ENCODE assay signal across 8 cellular contexts in the genomic region with DNA sequence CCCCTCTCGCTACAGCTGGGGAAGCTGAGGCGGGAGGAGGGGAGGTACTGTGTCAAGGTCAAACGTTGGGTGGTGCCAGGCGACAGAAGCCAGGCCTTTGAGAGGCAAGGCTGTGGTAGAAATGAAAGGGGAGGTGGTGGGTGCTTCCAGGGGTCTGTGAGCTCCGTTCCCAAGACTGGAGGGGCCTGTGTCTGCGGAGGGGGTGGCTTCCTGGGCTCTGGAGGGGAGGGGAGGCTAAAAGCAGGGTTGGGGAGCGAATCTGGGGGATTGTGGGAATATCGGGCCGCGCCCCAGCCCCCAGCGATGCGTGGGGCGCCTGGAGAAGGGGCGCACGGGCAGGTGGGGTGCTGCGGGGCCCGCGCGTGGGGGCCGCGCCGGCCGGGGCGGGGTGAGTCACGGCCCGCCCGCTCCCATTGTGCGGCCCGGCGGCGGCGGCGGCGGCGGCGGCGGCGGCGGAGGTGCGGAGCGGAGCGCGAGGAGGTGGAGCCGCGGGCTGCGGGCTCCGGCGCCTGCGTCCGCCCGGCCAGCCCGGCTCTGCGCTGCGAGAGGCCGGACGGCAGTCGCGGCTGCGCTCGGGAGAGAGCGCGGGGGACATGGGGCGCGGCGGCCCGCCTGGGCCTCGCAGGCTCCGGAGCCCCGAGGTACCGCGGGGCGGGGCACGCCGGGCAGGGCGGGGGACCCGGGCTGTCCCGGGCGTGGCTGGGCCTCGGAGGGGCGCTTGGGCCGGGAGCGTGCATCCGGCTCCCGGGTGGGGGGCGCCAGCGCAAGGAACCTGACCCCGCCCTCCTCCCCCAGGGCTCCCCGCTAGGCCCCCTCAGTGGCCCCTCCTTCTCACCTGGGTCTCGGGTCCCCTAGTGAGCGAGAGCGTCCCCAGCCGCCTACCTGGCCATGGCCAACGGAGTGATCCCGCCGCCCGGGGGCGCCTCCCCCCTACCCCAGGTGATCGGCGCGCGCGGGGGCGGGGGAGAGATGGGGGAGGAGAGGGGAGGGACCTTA. TPM values are rescaled to one million over a fixed set of nuclear protein-coding genes. Genes with fewer than 3 reads are reported as not detected.
A peak's percentile ranks its signal among the peaks of the same experiment; 100 is the strongest.
DNase-seq lines count a peak whose midpoint lies in the region; ATAC-seq and TF ChIP-seq lines count a peak whose summit lies in the region.

A gene with protein sequence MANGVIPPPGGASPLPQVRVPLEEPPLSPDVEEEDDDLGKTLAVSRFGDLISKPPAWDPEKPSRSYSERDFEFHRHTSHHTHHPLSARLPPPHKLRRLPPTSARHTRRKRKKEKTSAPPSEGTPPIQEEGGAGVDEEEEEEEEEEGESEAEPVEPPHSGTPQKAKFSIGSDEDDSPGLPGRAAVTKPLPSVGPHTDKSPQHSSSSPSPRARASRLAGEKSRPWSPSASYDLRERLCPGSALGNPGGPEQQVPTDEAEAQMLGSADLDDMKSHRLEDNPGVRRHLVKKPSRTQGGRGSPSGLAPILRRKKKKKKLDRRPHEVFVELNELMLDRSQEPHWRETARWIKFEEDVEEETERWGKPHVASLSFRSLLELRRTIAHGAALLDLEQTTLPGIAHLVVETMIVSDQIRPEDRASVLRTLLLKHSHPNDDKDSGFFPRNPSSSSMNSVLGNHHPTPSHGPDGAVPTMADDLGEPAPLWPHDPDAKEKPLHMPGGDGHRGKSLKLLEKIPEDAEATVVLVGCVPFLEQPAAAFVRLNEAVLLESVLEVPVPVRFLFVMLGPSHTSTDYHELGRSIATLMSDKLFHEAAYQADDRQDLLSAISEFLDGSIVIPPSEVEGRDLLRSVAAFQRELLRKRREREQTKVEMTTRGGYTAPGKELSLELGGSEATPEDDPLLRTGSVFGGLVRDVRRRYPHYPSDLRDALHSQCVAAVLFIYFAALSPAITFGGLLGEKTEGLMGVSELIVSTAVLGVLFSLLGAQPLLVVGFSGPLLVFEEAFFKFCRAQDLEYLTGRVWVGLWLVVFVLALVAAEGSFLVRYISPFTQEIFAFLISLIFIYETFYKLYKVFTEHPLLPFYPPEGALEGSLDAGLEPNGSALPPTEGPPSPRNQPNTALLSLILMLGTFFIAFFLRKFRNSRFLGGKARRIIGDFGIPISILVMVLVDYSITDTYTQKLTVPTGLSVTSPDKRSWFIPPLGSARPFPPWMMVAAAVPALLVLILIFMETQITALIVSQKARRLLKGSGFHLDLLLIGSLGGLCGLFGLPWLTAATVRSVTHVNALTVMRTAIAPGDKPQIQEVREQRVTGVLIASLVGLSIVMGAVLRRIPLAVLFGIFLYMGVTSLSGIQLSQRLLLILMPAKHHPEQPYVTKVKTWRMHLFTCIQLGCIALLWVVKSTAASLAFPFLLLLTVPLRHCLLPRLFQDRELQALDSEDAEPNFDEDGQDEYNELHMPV (plus strand): TSS at position 526 of the 996 bp plus-strand sequence. CDS start 363 bp downstream, at position 889.

- no peaks in the 10 kb centered on the region for H3K9me3 ChIP-seq in CD8-positive, alpha-beta T cell (ENCODE audit: low read length)

- peaks cover 12% of the 10 kb centered on the region for H3K27me3 ChIP-seq in CD8-positive, alpha-beta T cell (ENCODE audit: insufficient read depth, low read length)

- no peak for TF ChIP-seq CTCF in CD8-positive, alpha-beta T cell (IDR thresholded peaks at IDR 0.05)

- H3K4me3 Mint-ChIP-seq in CD8-positive, alpha-beta T cell, result peak within 1 kb of the TSS; percentile 78
- peak within 1 kb of the TSS; percentile 59 for H3K4me3 Mint-ChIP-seq in activated naive CD8-positive, alpha-beta T cell treated with anti-CD3 and anti-CD28 coated beads, Interleukin-2, amount 10 ng/mL, durations not matched to agents 7 days and 5 days

- CTCF ChIA-PET in CD8-positive, alpha-beta T cell (lab: Charles Lee), result interaction anchor here (0.6 kb wide), 1 partner anchor 1270 kb away, joined by 4 read pairs; no protein-coding TSS in a partner anchor

- intact Hi-C loops in CD8-positive, alpha-beta T cell (cut with DNase I, micrococcal nuclease), result no loop called here
- intact Hi-C loops in left cardiac atrium (cut with DNase I) (no loop called here), sciatic nerve (cut with DNase I) (no loop called here)

- no peaks in the 10 kb centered on the region for H3K36me3 ChIP-seq in CD8-positive, alpha-beta T cell (ENCODE audit: insufficient read depth, low read length)

- peaks cover 32% of the 10 kb centered on the region for H3K27me3 Mint-ChIP-seq in CD8-positive, alpha-beta T cell (ENCODE audit: low read depth)
- peaks cover 24% of the 10 kb centered on the region for H3K27me3 Mint-ChIP-seq in activated naive CD8-positive, alpha-beta T cell treated with anti-CD3 and anti-CD28 coated beads, Interleukin-2, amount 10 ng/mL, durations not matched to agents 7 days and 5 days

- H3K4me1 ChIP-seq in CD8-positive, alpha-beta T cell (ENCODE audit: insufficient read depth, low read length), result peaks cover 6% of the 10 kb centered on the region

- no peak within 1 kb of the TSS for H3K4me3 ChIP-seq in CD8-positive, alpha-beta T cell (ENCODE audit: low read depth, low read length)

- no peak for DNase-seq in CD8-positive, alpha-beta T cell
- DNase-seq in HuH-7 (ENCODE audit: low spot score) (peak; percentile 72), left cardiac atrium (peak; percentile 34), sciatic nerve (ENCODE audit: low spot score) (no peak), SW 1271 (lab: John Stamatoyannopoulos, UW) (no peak), Ammon's horn (ENCODE audit: low spot score) (no peak), GF-D8 (lab: John Stamatoyannopoulos, UW) (no peak)
- DNase-seq in activated naive CD8-positive, alpha-beta T cell treated with anti-CD3 and anti-CD28 coated beads, Interleukin-2, amount 10 ng/mL, durations not matched to agents 7 days and 5 days, result peak; percentile 44

- no peaks in the 10 kb centered on the region for H3K36me3 Mint-ChIP-seq in CD8-positive, alpha-beta T cell
- H3K36me3 Mint-ChIP-seq in activated naive CD8-positive, alpha-beta T cell treated with anti-CD3 and anti-CD28 coated beads, Interleukin-2, amount 10 ng/mL, durations not matched to agents 7 days and 5 days, result no peaks in the 10 kb centered on the region

- H3K27ac ChIP-seq in CD8-positive, alpha-beta T cell (ENCODE audit: low read depth, low read length), result no peak within 1 kb of the TSS

- peaks cover 4% of the 10 kb centered on the region for H3K4me1 Mint-ChIP-seq in CD8-positive, alpha-beta T cell (ENCODE audit: low read depth)
- H3K4me1 Mint-ChIP-seq in activated naive CD8-positive, alpha-beta T cell treated with anti-CD3 and anti-CD28 coated beads, Interleukin-2, amount 10 ng/mL, durations not matched to agents 7 days and 5 days, result no peaks in the 10 kb centered on the region

- no peak within 1 kb of the TSS for H3K27ac Mint-ChIP-seq in CD8-positive, alpha-beta T cell
- no peak within 1 kb of the TSS for H3K27ac Mint-ChIP-seq in activated naive CD8-positive, alpha-beta T cell treated with anti-CD3 and anti-CD28 coated beads, Interleukin-2, amount 10 ng/mL, durations not matched to agents 7 days and 5 days

- H3K9me3 Mint-ChIP-seq in CD8-positive, alpha-beta T cell, result no peaks in the 10 kb centered on the region
- H3K9me3 Mint-ChIP-seq in activated naive CD8-positive, alpha-beta T cell treated with anti-CD3 and anti-CD28 coated beads, Interleukin-2, amount 10 ng/mL, durations not matched to agents 7 days and 5 days, result no peaks in the 10 kb centered on the region

- POLR2A ChIA-PET in CD8-positive, alpha-beta T cell (lab: Charles Lee), result no interaction called here
- POLR2A ChIA-PET in activated naive CD8-positive, alpha-beta T cell treated with anti-CD3 and anti-CD28 coated beads, Interleukin-2, amount 10 ng/mL, durations not matched to agents 7 days and 5 days (lab: Charles Lee), result no interaction called here

- ATAC-seq in CD8-positive, alpha-beta T cell, result peak; percentile 62
- peak; percentile 72 for ATAC-seq in activated naive CD8-positive, alpha-beta T cell treated with anti-CD3 and anti-CD28 coated beads, Interleukin-2, amount 10 ng/mL, durations not matched to agents 7 days and 5 days (ENCODE audit: low read depth)
- peak; percentile 14 to 17 for ATAC-seq in left cardiac atrium
- peak; percentile 21 for ATAC-seq in sciatic nerve

RNA-seq across cellular contexts. Expression of the gene that starts here (rescaled TPM):
- not detected for total RNA-seq in CD8-positive, alpha-beta T cell
- total RNA-seq in activated naive CD8-positive, alpha-beta T cell treated with anti-CD3 and anti-CD28 coated beads, Interleukin-2, amount 10 ng/mL, durations not matched to agents 7 days and 5 days, result not detected
- total RNA-seq in left cardiac atrium (100 to 1,000 TPM; 261 to 360 TPM), sciatic nerve (6.7 TPM)

Comparison
In these comparisons a context has a peak if more than half of its experiments do, and no peak if none do; other contexts are left out.
1. RNA of the gene that starts here (total RNA-seq): 261 to 360 TPM in left cardiac atrium; 6.7 TPM in sciatic nerve (single experiment), not detected in activated naive CD8-positive, alpha-beta T cell treated with anti-CD3 and anti-CD28 coated beads, Interleukin-2, amount 10 ng/mL, durations not matched to agents 7 days and 5 days and not detected in CD8-positive, alpha-beta T cell; every median in the first group is over 10 times any median in the second.
2. Peak in ATAC-seq in CD8-positive, alpha-beta T cell; RNA of the gene not detected or under 1 TPM.
3. Peak in DNase-seq and ATAC-seq in activated naive CD8-positive, alpha-beta T cell treated with anti-CD3 and anti-CD28 coated beads, Interleukin-2, amount 10 ng/mL, durations not matched to agents 7 days and 5 days; RNA of the gene not detected or under 1 TPM.
4. ATAC-seq: peak in every context shown above with its lines; median percentile 72 in activated naive CD8-positive, alpha-beta T cell treated with anti-CD3 and anti-CD28 coated beads, Interleukin-2, amount 10 ng/mL, durations not matched to agents 7 days and 5 days; 62 in CD8-positive, alpha-beta T cell; 21 in sciatic nerve; 16 in left cardiac atrium.
5. DNase-seq: peak in HuH-7 (single experiment) and left cardiac atrium (single experiment); none in CD8-positive, alpha-beta T cell (0 of 7), sciatic nerve (single experiment), SW 1271 (0 of 2), Ammon's horn (single experiment) and GF-D8 (single experiment).